1 cellular context compared by ENCODE assay signal in genomic region chr10:113021268-113022028, GRCh38.
TF ChIP-seq lines count a peak whose summit lies in the region.

No MANE protein-coding gene starts in this region.

TF ChIP-seq in GM23338, 12 proteins besides CTCF, POLR2A, EP300 and RAD21 (continued from another document):
- no peak for TF ChIP-seq ZNF462 (CRISPR knock-in tag; IDR thresholded peaks at IDR 0.05)
- TF ChIP-seq POLR2AphosphoS5 (IDR thresholded peaks at IDR 0.05; ENCODE audit: low read depth): no peak
- no peak for TF ChIP-seq JUNB (IDR thresholded peaks at IDR 0.05; ENCODE audit: unreplicated experiment)
- no peak for TF ChIP-seq STAT1 (IDR thresholded peaks at IDR 0.05; ENCODE audit: unreplicated experiment)
- no peak for TF ChIP-seq EZH2 (IDR thresholded peaks at IDR 0.05; ENCODE audit: low read depth, unreplicated experiment)
- no peak for TF ChIP-seq EZH2phosphoT487 (IDR thresholded peaks at IDR 0.05; ENCODE audit: unreplicated experiment)
- no peak for TF ChIP-seq REST (IDR thresholded peaks at IDR 0.05; ENCODE audit: unreplicated experiment)
- TF ChIP-seq ETS1 (IDR thresholded peaks at IDR 0.05): no peak
- TF ChIP-seq ZNF331 (CRISPR knock-in tag; IDR thresholded peaks at IDR 0.05; ENCODE audit: low read depth): no peak
- TF ChIP-seq CREB1 (CRISPR knock-in tag; IDR thresholded peaks at IDR 0.05; ENCODE audit: low read depth): no peak
